ENCODE assay signal across 2 cellular contexts in the genomic region with DNA sequence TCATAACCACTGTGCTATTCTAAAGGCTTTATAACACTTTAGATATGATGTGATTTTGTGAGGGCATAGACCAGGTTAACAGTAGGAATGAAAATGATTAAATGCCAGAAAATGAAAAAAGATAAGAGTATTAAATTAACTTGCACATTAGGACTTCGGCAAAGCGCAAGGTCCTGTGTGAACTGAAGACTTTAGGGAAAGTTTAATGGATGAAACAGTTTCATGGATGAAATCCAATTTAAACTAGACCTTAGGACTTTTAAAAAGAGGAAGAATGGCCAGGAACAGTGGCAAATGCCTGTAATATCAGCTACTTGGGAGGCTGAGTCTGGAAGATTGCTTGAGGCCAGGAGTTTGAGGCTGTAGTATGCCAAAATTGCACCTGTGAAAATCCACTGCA.
A peak's percentile ranks its signal among the peaks of the same experiment; 100 is the strongest.
TF ChIP-seq lines count a peak whose summit lies in the region.

No MANE protein-coding gene starts in this region.

TF ChIP-seq in HCT116, 20 proteins besides CTCF, POLR2A, EP300 and RAD21:
- TF ChIP-seq, protein P1, sequence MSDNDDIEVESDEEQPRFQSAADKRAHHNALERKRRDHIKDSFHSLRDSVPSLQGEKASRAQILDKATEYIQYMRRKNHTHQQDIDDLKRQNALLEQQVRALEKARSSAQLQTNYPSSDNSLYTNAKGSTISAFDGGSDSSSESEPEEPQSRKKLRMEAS (IDR thresholded peaks at IDR 0.05), result no peak
- TF ChIP-seq, protein P2, sequence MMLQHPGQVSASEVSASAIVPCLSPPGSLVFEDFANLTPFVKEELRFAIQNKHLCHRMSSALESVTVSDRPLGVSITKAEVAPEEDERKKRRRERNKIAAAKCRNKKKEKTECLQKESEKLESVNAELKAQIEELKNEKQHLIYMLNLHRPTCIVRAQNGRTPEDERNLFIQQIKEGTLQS (IDR thresholded peaks at IDR 0.05), result no peak
- TF ChIP-seq EZH2phosphoT487 (IDR thresholded peaks at IDR 0.05; ENCODE audit: borderline replicate concordance), result no peak
- no peak for TF ChIP-seq SP1 (IDR thresholded peaks at IDR 0.05; ENCODE audit: low read depth)
- TF ChIP-seq YY1 (IDR thresholded peaks at IDR 0.05; ENCODE audit: extremely low read depth, insufficient replicate concordance, low read depth, low read length), result no peak
- no peak for TF ChIP-seq CEBPB (IDR thresholded peaks at IDR 0.05; ENCODE audit: low read depth)
- TF ChIP-seq FOSL1 (IDR thresholded peaks at IDR 0.05; ENCODE audit: low read depth), result no peak
- no peak for TF ChIP-seq JUND (IDR thresholded peaks at IDR 0.05)

TF ChIP-seq in liver, 16 proteins besides CTCF, POLR2A, EP300 and RAD21:
- TF ChIP-seq, protein P2 (IDR thresholded peaks at IDR 0.05), result no peak
- peak; percentile 74 to 79 for TF ChIP-seq HNF4A (conservative IDR thresholded peaks at IDR 0.05)
- peak; percentile 72 for TF ChIP-seq YY1 (IDR thresholded peaks at IDR 0.05)
- peak; percentile 19 to 28 for TF ChIP-seq RXRA (IDR thresholded peaks at IDR 0.05)
